8 cellular contexts compared by ENCODE assay signal in the genomic region with DNA sequence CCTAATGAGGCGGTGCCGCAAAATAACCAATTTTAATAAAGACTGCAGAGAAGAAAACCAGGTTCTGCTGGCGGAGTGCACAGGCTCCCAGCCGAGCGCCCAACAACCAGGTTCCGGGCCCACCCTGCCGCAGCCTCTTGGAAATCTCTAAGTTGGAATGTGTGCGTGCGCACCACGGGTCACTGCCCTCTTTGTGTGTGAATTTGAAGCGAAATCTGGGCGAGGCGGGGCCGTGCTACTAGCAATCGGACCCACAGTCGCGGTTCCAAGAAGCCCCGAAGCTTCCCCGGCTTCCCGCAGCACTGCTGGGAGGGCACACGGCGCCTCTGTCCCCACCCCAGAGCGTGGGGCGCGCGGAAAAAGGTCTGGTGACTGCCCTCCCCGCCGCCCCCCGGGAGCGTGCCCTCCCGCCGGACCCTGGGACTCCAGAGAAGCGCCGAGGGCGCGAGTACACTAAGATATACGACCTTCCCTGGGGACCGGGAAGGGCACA. TPM values are rescaled to one million over a fixed set of nuclear protein-coding genes. Genes with fewer than 3 reads are reported as not detected.
DNase-seq lines count a peak whose midpoint lies in the region; ATAC-seq and TF ChIP-seq lines count a peak whose summit lies in the region.

No MANE protein-coding gene starts in this region.

- BruUV-seq in Caco-2 (replicated peaks; lab: Mats Ljungman, UMichigan), result TSS peak; percentile 81

- peaks cover 40% of the 10 kb centered on the region for H3K36me3 Mint-ChIP-seq in Caco-2 (ENCODE audit: insufficient read depth, unreplicated experiment)
- no peaks in the 10 kb centered on the region for H3K36me3 Mint-ChIP-seq in IgD-negative memory B cell
- peaks cover 5% of the 10 kb centered on the region for H3K36me3 Mint-ChIP-seq in endodermal cell (ENCODE audit: low read depth)
- H3K36me3 Mint-ChIP-seq in mesothelial cell of epicardium, result no peaks in the 10 kb centered on the region

- H3K36me3 ChIP-seq in Caco-2 (ENCODE audit: control insufficient read depth, insufficient read depth, low read length) (no peaks in the 10 kb centered on the region), endodermal cell (ENCODE audit: control insufficient read depth, insufficient read depth, low read length) (peaks cover 13% of the 10 kb centered on the region)

- H3K27ac ChIP-seq in endodermal cell (ENCODE audit: low read depth, low read length), result peak overlapping the region; percentile 98
- peak overlapping the region; percentile 82 for H3K27ac ChIP-seq in substantia nigra (ENCODE audit: low read depth, low read length, poor library complexity, severe bottlenecking)

- peak; percentile 0 for ATAC-seq in GM19468 (IDR thresholded peaks at IDR 0.05; ENCODE audit: extremely low read depth, unreplicated experiment)

- no peaks in the 10 kb centered on the region for H3K27me3 ChIP-seq in Caco-2 (replicated peaks; ENCODE audit: control insufficient read depth, insufficient read depth, low read length)
- H3K27me3 ChIP-seq in endodermal cell (ENCODE audit: control insufficient read depth, insufficient read depth, low read length, poor library complexity, severe bottlenecking), result no peaks in the 10 kb centered on the region

- H3K4me3 Mint-ChIP-seq in Caco-2 (ENCODE audit: unreplicated experiment), result peak overlapping the region; percentile 92
- H3K4me3 Mint-ChIP-seq in IgD-negative memory B cell, result peak overlapping the region; percentile 94 to 96 (median 96)
- H3K4me3 Mint-ChIP-seq in endodermal cell, result peak overlapping the region; percentile 88
- H3K4me3 Mint-ChIP-seq in mesothelial cell of epicardium, result peak overlapping the region; percentile 87

- TF ChIP-seq CTCF in Caco-2 (IDR thresholded peaks at IDR 0.05; ENCODE audit: insufficient read depth in 1 of 2, low read depth in 1 of 2, low read length in 1 of 2, severe bottlenecking in 1 of 2, unreplicated experiment in 1 of 2), result no peak
- no peak for TF ChIP-seq CTCF in endodermal cell (conservative IDR thresholded peaks at IDR 0.05)
- TF ChIP-seq CTCF in mesothelial cell of epicardium (IDR thresholded peaks at IDR 0.05; ENCODE audit: unreplicated experiment), result no peak

- peaks cover 51% of the 10 kb centered on the region for H3K4me1 Mint-ChIP-seq in Caco-2 (ENCODE audit: low read depth, unreplicated experiment)
- peaks cover 48 to 50% (median 49%) of the 10 kb centered on the region in 3 donors for H3K4me1 Mint-ChIP-seq in IgD-negative memory B cell
- H3K4me1 Mint-ChIP-seq in endodermal cell, result peaks cover 37% of the 10 kb centered on the region
- peaks cover 48% of the 10 kb centered on the region for H3K4me1 Mint-ChIP-seq in mesothelial cell of epicardium

- peak overlapping the region; percentile 92 for H3K9ac ChIP-seq in endodermal cell (ENCODE audit: extremely low read depth, low read length, poor library complexity, severe bottlenecking)

- DNase-seq in Caco-2, result peak; percentile 90 to 92
- peak; percentile 44 to 46 for DNase-seq in activated CD4-positive, alpha-beta T cell treated with anti-CD3 and anti-CD28 coated beads for 4 hours
- DNase-seq in endodermal cell, result peak; percentile 92
- DNase-seq in mesothelial cell of epicardium (ENCODE audit: low spot score in 2 of 2, unreplicated experiment in 2 of 2), result peak; percentile 57 to 76
- peak in 14 of 49 donors; percentile 26 to 75 (median 55) for DNase-seq in substantia nigra (lab: John Stamatoyannopoulos, UW)
- no peak for DNase-seq in SHP77 (lab: John Stamatoyannopoulos, UW)

- H3K4me1 ChIP-seq in Caco-2 (peaks cover 42% of the 10 kb centered on the region), endodermal cell (ENCODE audit: control insufficient read depth, insufficient read depth, low read length) (peaks cover 10% of the 10 kb centered on the region)

- H3K9me3 ChIP-seq in Caco-2 (no peaks in the 10 kb centered on the region), endodermal cell (ENCODE audit: control insufficient read depth, low read length) (no peaks in the 10 kb centered on the region)

- peak overlapping the region; percentile 91 for H3K4me3 ChIP-seq in Caco-2 (ENCODE audit: low read depth, low read length)
- H3K4me3 ChIP-seq in endodermal cell (ENCODE audit: low read length), result peak overlapping the region; percentile 91

- 1% methylated on average over 15 to 38 of the region's 38 CpGs for WGBS in endodermal cell (ENCODE audit: insufficient coverage in 1 of 2, insufficient read length in 1 of 2), 2 experiments

- H3K27me3 Mint-ChIP-seq in Caco-2 (ENCODE audit: insufficient read depth, unreplicated experiment), result no peaks in the 10 kb centered on the region
- H3K27me3 Mint-ChIP-seq in IgD-negative memory B cell, result no peaks in the 10 kb centered on the region
- H3K27me3 Mint-ChIP-seq in endodermal cell (ENCODE audit: insufficient read depth), result peaks cover 10% of the 10 kb centered on the region
- no peaks in the 10 kb centered on the region for H3K27me3 Mint-ChIP-seq in mesothelial cell of epicardium (ENCODE audit: low read depth)

- CTCF ChIA-PET in Caco-2 (lab: Charles Lee), result interaction anchor here (0.6 to 2.9 kb wide), 8 partner anchors 10 to 158 kb away, joined by 3 to 38 read pairs (median 6); no protein-coding TSS in a partner anchor

- POLR2A ChIA-PET in Caco-2 (lab: Charles Lee), result interaction anchor here (0.6 to 5.1 kb wide), 12 partner anchors 10 to 1901 kb away, joined by 3 to 98 read pairs (median 5); partner anchors contain the start of gene WAC

- intact Hi-C loops in Caco-2 (cut with micrococcal nuclease; ENCODE audit: unreplicated experiment), result loop anchor here (1.0 kb wide), 5 partner anchors 10 to 101 kb away; no protein-coding TSS in a partner anchor

- H3K9me3 Mint-ChIP-seq in Caco-2 (ENCODE audit: unreplicated experiment), result no peaks in the 10 kb centered on the region
- peaks cover 0 to 2% (median 0%) of the 10 kb centered on the region in 3 donors for H3K9me3 Mint-ChIP-seq in IgD-negative memory B cell
- H3K9me3 Mint-ChIP-seq in endodermal cell, result no peaks in the 10 kb centered on the region
- no peaks in the 10 kb centered on the region for H3K9me3 Mint-ChIP-seq in mesothelial cell of epicardium

- H3K27ac Mint-ChIP-seq in Caco-2 (ENCODE audit: unreplicated experiment) (peak overlapping the region; percentile 97), IgD-negative memory B cell (peak overlapping the region; percentile 77 to 98 (median 97)), endodermal cell (peak overlapping the region; percentile 97), mesothelial cell of epicardium (peak overlapping the region; percentile 99)

RNA-seq across cellular contexts. Expression of gene MAP3K8, which starts 0.7 kb away (rescaled TPM):
- total RNA-seq in Caco-2 (2022) (17.9 and 18.8 TPM in 2 replicates), endodermal cell (10 to 100 TPM; 10.2 to 11.7 TPM), mesothelial cell of epicardium (25.0 to 29.0 TPM (median 25.3 TPM) in 3 replicates)
- polyA plus RNA-seq in IgD-negative memory B cell, result 40.0 TPM
- polyA plus RNA-seq in endodermal cell (2013, experiment 1 of 2), result 9.2 TPM
- 10.8 TPM for polyA plus RNA-seq in endodermal cell (2013, experiment 2 of 2)

Comparison
In these comparisons a context has a peak if more than half of its experiments do, and no peak if none do; other contexts are left out.
1. DNase-seq: peak in Caco-2 (2 of 2), activated CD4-positive, alpha-beta T cell treated with anti-CD3 and anti-CD28 coated beads for 4 hours (2 of 2), endodermal cell (single experiment) and mesothelial cell of epicardium (2 of 2); none in SHP77 (0 of 2).
2. Peak in every context shown above with its lines, with median percentiles within 50 percentile points of each other: H3K27ac Mint-ChIP-seq and H3K4me3 Mint-ChIP-seq.